1 cellular context compared by ENCODE assay signal in genomic region chr6:141526985-141527384, GRCh38.
A peak's percentile ranks its signal among the peaks of the same experiment; 100 is the strongest.
TF ChIP-seq lines count a peak whose summit lies in the region.

No MANE protein-coding gene starts in this region.

TF ChIP-seq in HepG2, 621 proteins besides CTCF, POLR2A, EP300 and RAD21 (continued from another document and continues in another):
- TF ChIP-seq ZNF800 (CRISPR knock-in tag; IDR thresholded peaks at IDR 0.05) (peak; percentile 69; the same call in 1 of the 2 replicates), ARNTL (CRISPR knock-in tag; IDR thresholded peaks at IDR 0.05) (peak; percentile 57; the same call in 1 of the 2 replicates), MTA1 (CRISPR knock-in tag; IDR thresholded peaks at IDR 0.05; ENCODE audit: borderline replicate concordance) (no peak), CAMTA2 (CRISPR knock-in tag; IDR thresholded peaks at IDR 0.05; ENCODE audit: borderline replicate concordance) (no peak), RXRB (CRISPR knock-in tag; IDR thresholded peaks at IDR 0.05; ENCODE audit: borderline replicate concordance) (peak; percentile 77), HOXD1 (CRISPR knock-in tag; IDR thresholded peaks at IDR 0.05) (peak; percentile 91; the same call in 1 of the 2 replicates), ZNF337 (CRISPR knock-in tag; IDR thresholded peaks at IDR 0.05; ENCODE audit: borderline replicate concordance, low read depth) (no peak), TEF (CRISPR knock-in tag; IDR thresholded peaks at IDR 0.05) (no peak; the same call in 1 of the 2 replicates), ASH2L (IDR thresholded peaks at IDR 0.05; ENCODE audit: insufficient read length, low read depth, low read length) (peak; percentile 62), NFAT5 (CRISPR knock-in tag; IDR thresholded peaks at IDR 0.05) (no peak), HOXA5 (CRISPR knock-in tag; IDR thresholded peaks at IDR 0.05) (peak; percentile 92), BHLHE40 (IDR thresholded peaks at IDR 0.05; ENCODE audit: low read length) (peak; percentile 47; the same call in 1 of the 2 replicates), NCOA2 (CRISPR knock-in tag; IDR thresholded peaks at IDR 0.05) (peak; percentile 73), FOXP1 (IDR thresholded peaks at IDR 0.05) (no peak), FOXP1 (CRISPR knock-in tag; IDR thresholded peaks at IDR 0.05) (peak; percentile 56; the same call in 1 of the 2 replicates), HOMEZ (CRISPR knock-in tag; IDR thresholded peaks at IDR 0.05; ENCODE audit: low read depth) (peak; percentile 65; the same call in 1 of the 2 replicates), POGZ (CRISPR knock-in tag; IDR thresholded peaks at IDR 0.05) (peak; percentile 78), STAG1 (CRISPR knock-in tag; IDR thresholded peaks at IDR 0.05) (0 out of 2 replicates have a peak, but pooled peaks have one; percentile 3), SALL1 (CRISPR knock-in tag; IDR thresholded peaks at IDR 0.05) (peak; percentile 87; the same call in 1 of the 2 replicates), FOXO4 (CRISPR knock-in tag; conservative IDR thresholded peaks at IDR 0.05) (0 out of 2 replicates have a peak, but pooled peaks have one; percentile 50), TBX3 (IDR thresholded peaks at IDR 0.05; ENCODE audit: borderline replicate concordance) (peak; percentile 76; the same call in 1 of the 2 replicates), SKI (IDR thresholded peaks at IDR 0.05; ENCODE audit: partially characterized antibody) (peak; percentile 27), TBX2 (CRISPR knock-in tag; IDR thresholded peaks at IDR 0.05; ENCODE audit: borderline replicate concordance) (peak; percentile 48; the same call in 1 of the 2 replicates), ARID3A (IDR thresholded peaks at IDR 0.05; ENCODE audit: low read depth, low read length) (peak; percentile 87), TCF7L2 (IDR thresholded peaks at IDR 0.05; ENCODE audit: low read depth, low read length) (no peak), SOX6 (IDR thresholded peaks at IDR 0.05) (no peak), SOX6 (CRISPR knock-in tag; IDR thresholded peaks at IDR 0.05) (peak; percentile 93), HDAC2 (CRISPR knock-in tag; IDR thresholded peaks at IDR 0.05) (peak; percentile 71), ZNF644 (CRISPR knock-in tag; IDR thresholded peaks at IDR 0.05; ENCODE audit: low read depth) (peak; percentile 62; the same call in 1 of the 2 replicates), AHDC1 (CRISPR knock-in tag; IDR thresholded peaks at IDR 0.05; ENCODE audit: borderline replicate concordance) (peak; percentile 92), ZNF556 (CRISPR knock-in tag; IDR thresholded peaks at IDR 0.05; ENCODE audit: borderline replicate concordance) (no peak), ZHX1 (CRISPR knock-in tag; IDR thresholded peaks at IDR 0.05; ENCODE audit: low read depth) (0 out of 2 replicates have a peak, but pooled peaks have one; percentile 19), ZNF674 (CRISPR knock-in tag; IDR thresholded peaks at IDR 0.05; ENCODE audit: low read depth) (no peak), ZNF362 (CRISPR knock-in tag; IDR thresholded peaks at IDR 0.05; ENCODE audit: borderline replicate concordance) (peak; percentile 79; the same call in 1 of the 2 replicates)
